8 cellular contexts compared by ENCODE assay signal in genomic region chr1:181021155-181021554, GRCh38. TPM values are rescaled to one million over a fixed set of nuclear protein-coding genes. Genes with fewer than 3 reads are reported as not detected.
A peak's percentile ranks its signal among the peaks of the same experiment; 100 is the strongest.
DNase-seq lines count a peak whose midpoint lies in the region; ATAC-seq and TF ChIP-seq lines count a peak whose summit lies in the region.

No MANE protein-coding gene starts in this region.

- H3K27me3 Mint-ChIP-seq in activated CD4-positive, alpha-beta T cell treated with anti-CD3 and anti-CD28 coated beads, Interleukin-2, amount 10 ng/mL, durations not matched to agents 7 days and 5 days, result peaks cover 16% of the 10 kb centered on the region
- H3K27me3 Mint-ChIP-seq in activated T-helper 1 cell treated with anti-CD3 and anti-CD28 coated beads, Interleukin-12 subunit alpha, Interleukin-12 subunit beta, Interleukin-2, Interleukin-4 antibody, amounts not matched to agents 30 ng/mL and 10 ng/mL and 1 ng/mL, durations not matched to agents 14 hours and 24 hours and 36 hours (ENCODE audit: insufficient read depth), result peaks cover 15% of the 10 kb centered on the region

- no peak for TF ChIP-seq CTCF in thoracic aorta (IDR thresholded peaks at IDR 0.05)

- H3K27ac ChIP-seq in iPS-20b (ENCODE audit: low read length), result no peak overlapping the region
- H3K27ac ChIP-seq in thoracic aorta, result peak overlapping the region; percentile 92 to 94

- H3K4me1 ChIP-seq in iPS-20b (ENCODE audit: insufficient read depth, low read length), result peaks cover 7% of the 10 kb centered on the region; the same call in 1 of the 2 replicates
- peaks cover 14 to 44% of the 10 kb centered on the region in 2 donors for H3K4me1 ChIP-seq in thoracic aorta (ENCODE audit: control insufficient read depth in 1 of 2, low read depth in 2 of 2)

- peak overlapping the region; percentile 96; the same call in 1 of the 2 replicates for H3K9ac ChIP-seq in iPS-20b (ENCODE audit: low read depth, low read length)

- DNase-seq in activated CD4-positive, alpha-beta T cell treated with anti-CD3 and anti-CD28 coated beads, Interleukin-2, amount 10 ng/mL, durations not matched to agents 7 days and 5 days, result no peak
- DNase-seq in activated CD4-positive, alpha-beta T cell treated with anti-CD3 and anti-CD28 coated beads for 4 hours, result no peak
- no peak for DNase-seq in activated T-helper 1 cell treated with anti-CD3 and anti-CD28 coated beads, Interleukin-12 subunit alpha, Interleukin-12 subunit beta, Interleukin-2, Interleukin-4 antibody, amounts not matched to agents 30 ng/mL and 10 ng/mL and 1 ng/mL, durations not matched to agents 14 hours and 24 hours and 36 hours (ENCODE audit: low spot score)
- DNase-seq in thoracic aorta (ENCODE audit: low spot score) (no peak), retina (no peak), amniotic stem cell (lab: John Stamatoyannopoulos, UW) (no peak)

- POLR2A ChIA-PET in activated CD4-positive, alpha-beta T cell treated with anti-CD3 and anti-CD28 coated beads, Interleukin-2, amount 10 ng/mL, durations not matched to agents 7 days and 5 days (lab: Charles Lee), result no interaction called here

- H3K27ac Mint-ChIP-seq in activated CD4-positive, alpha-beta T cell treated with anti-CD3 and anti-CD28 coated beads, Interleukin-2, amount 10 ng/mL, durations not matched to agents 7 days and 5 days, result peak overlapping the region; percentile 93
- peak overlapping the region; percentile 13 for H3K27ac Mint-ChIP-seq in activated T-helper 1 cell treated with anti-CD3 and anti-CD28 coated beads, Interleukin-12 subunit alpha, Interleukin-12 subunit beta, Interleukin-2, Interleukin-4 antibody, amounts not matched to agents 30 ng/mL and 10 ng/mL and 1 ng/mL, durations not matched to agents 14 hours and 24 hours and 36 hours

- H3K9me3 Mint-ChIP-seq in activated CD4-positive, alpha-beta T cell treated with anti-CD3 and anti-CD28 coated beads, Interleukin-2, amount 10 ng/mL, durations not matched to agents 7 days and 5 days, result no peaks in the 10 kb centered on the region
- no peaks in the 10 kb centered on the region for H3K9me3 Mint-ChIP-seq in activated T-helper 1 cell treated with anti-CD3 and anti-CD28 coated beads, Interleukin-12 subunit alpha, Interleukin-12 subunit beta, Interleukin-2, Interleukin-4 antibody, amounts not matched to agents 30 ng/mL and 10 ng/mL and 1 ng/mL, durations not matched to agents 14 hours and 24 hours and 36 hours

- peaks cover 49% of the 10 kb centered on the region for H3K4me1 Mint-ChIP-seq in activated CD4-positive, alpha-beta T cell treated with anti-CD3 and anti-CD28 coated beads, Interleukin-2, amount 10 ng/mL, durations not matched to agents 7 days and 5 days
- H3K4me1 Mint-ChIP-seq in activated T-helper 1 cell treated with anti-CD3 and anti-CD28 coated beads, Interleukin-12 subunit alpha, Interleukin-12 subunit beta, Interleukin-2, Interleukin-4 antibody, amounts not matched to agents 30 ng/mL and 10 ng/mL and 1 ng/mL, durations not matched to agents 14 hours and 24 hours and 36 hours (ENCODE audit: low read depth), result peaks cover 46% of the 10 kb centered on the region

- H3K27me3 ChIP-seq in iPS-20b (ENCODE audit: insufficient read depth, low read length) (peaks cover 14% of the 10 kb centered on the region), thoracic aorta (replicated peaks; ENCODE audit: insufficient read depth) (no peaks in the 10 kb centered on the region)

- H3K4me3 ChIP-seq in iPS-20b (ENCODE audit: low read length) (peak overlapping the region; percentile 97), thoracic aorta (peak overlapping the region; percentile 96)

- no peaks in the 10 kb centered on the region for H3K9me3 ChIP-seq in iPS-20b (ENCODE audit: insufficient read depth, low read depth, low read length)
- H3K9me3 ChIP-seq in thoracic aorta, result no peaks in the 10 kb centered on the region

- peak overlapping the region; percentile 93 for H3K4me3 Mint-ChIP-seq in activated CD4-positive, alpha-beta T cell treated with anti-CD3 and anti-CD28 coated beads, Interleukin-2, amount 10 ng/mL, durations not matched to agents 7 days and 5 days
- H3K4me3 Mint-ChIP-seq in activated T-helper 1 cell treated with anti-CD3 and anti-CD28 coated beads, Interleukin-12 subunit alpha, Interleukin-12 subunit beta, Interleukin-2, Interleukin-4 antibody, amounts not matched to agents 30 ng/mL and 10 ng/mL and 1 ng/mL, durations not matched to agents 14 hours and 24 hours and 36 hours, result peak overlapping the region; percentile 96

- H3K36me3 ChIP-seq in iPS-20b (ENCODE audit: insufficient read depth, low read depth, low read length) (peaks cover 9% of the 10 kb centered on the region; the same call in 1 of the 2 replicates), thoracic aorta (no peaks in the 10 kb centered on the region)

- intact Hi-C loops in activated T-helper 1 cell treated with anti-CD3 and anti-CD28 coated beads, Interleukin-12 subunit alpha, Interleukin-12 subunit beta, Interleukin-2, Interleukin-4 antibody, amounts not matched to agents 30 ng/mL and 10 ng/mL and 1 ng/mL, durations not matched to agents 14 hours and 24 hours and 36 hours (cut with micrococcal nuclease), result loop anchor here (1.0 to 5.0 kb wide), 4 partner anchors 39 to 1994 kb away; partner anchors contain the start of genes FAM20B and TOR1AIP1

- no peak for ATAC-seq in thoracic aorta (ENCODE audit: insufficient number of reproducible peaks, low FRiP score, low read depth)
- ATAC-seq in HG03196 (IDR thresholded peaks at IDR 0.05; ENCODE audit: unreplicated experiment), result no peak

- CTCF ChIA-PET in activated CD4-positive, alpha-beta T cell treated with anti-CD3 and anti-CD28 coated beads, Interleukin-2, amount 10 ng/mL, durations not matched to agents 7 days and 5 days (lab: Charles Lee), result interaction anchor here (0.7 to 8.6 kb wide), 5 partner anchors 9 to 139 kb away, joined by 3 to 38 read pairs (median 3); partner anchors contain the start of gene MR1

- peaks cover 15% of the 10 kb centered on the region for H3K36me3 Mint-ChIP-seq in activated CD4-positive, alpha-beta T cell treated with anti-CD3 and anti-CD28 coated beads, Interleukin-2, amount 10 ng/mL, durations not matched to agents 7 days and 5 days (ENCODE audit: low read depth)
- peaks cover 21% of the 10 kb centered on the region for H3K36me3 Mint-ChIP-seq in activated T-helper 1 cell treated with anti-CD3 and anti-CD28 coated beads, Interleukin-12 subunit alpha, Interleukin-12 subunit beta, Interleukin-2, Interleukin-4 antibody, amounts not matched to agents 30 ng/mL and 10 ng/mL and 1 ng/mL, durations not matched to agents 14 hours and 24 hours and 36 hours (ENCODE audit: low read depth)

RNA-seq across cellular contexts. Expression of gene STX6, which starts 1.5 kb away (rescaled TPM):
- 10 to 100 TPM; 17.9 to 18.4 TPM for total RNA-seq in activated CD4-positive, alpha-beta T cell treated with anti-CD3 and anti-CD28 coated beads, Interleukin-2, amount 10 ng/mL, durations not matched to agents 7 days and 5 days
- total RNA-seq in activated T-helper 1 cell treated with anti-CD3 and anti-CD28 coated beads, Interleukin-12 subunit alpha, Interleukin-12 subunit beta, Interleukin-2, Interleukin-4 antibody, amounts not matched to agents 30 ng/mL and 10 ng/mL and 1 ng/mL, durations not matched to agents 14 hours and 24 hours and 36 hours, result 32.5 and 33.1 TPM in 2 replicates
- 10 to 100 TPM; 23.0 to 25.5 TPM for total RNA-seq in thoracic aorta

RNA-seq across cellular contexts. Expression of gene MR1, which starts 12.6 kb away (rescaled TPM):
- total RNA-seq in activated CD4-positive, alpha-beta T cell treated with anti-CD3 and anti-CD28 coated beads, Interleukin-2, amount 10 ng/mL, durations not matched to agents 7 days and 5 days, result 10 to 100 TPM; 37.4 to 38.7 TPM
- 16.6 and 17.6 TPM in 2 replicates for total RNA-seq in activated T-helper 1 cell treated with anti-CD3 and anti-CD28 coated beads, Interleukin-12 subunit alpha, Interleukin-12 subunit beta, Interleukin-2, Interleukin-4 antibody, amounts not matched to agents 30 ng/mL and 10 ng/mL and 1 ng/mL, durations not matched to agents 14 hours and 24 hours and 36 hours
- total RNA-seq in thoracic aorta, result 10 to 100 TPM; 19.6 to 30.0 TPM
